In genomic region chr7:99562832-99563231, GRCh38 we compare ENCODE assay signal across 9 cellular contexts. TPM values are rescaled to one million over a fixed set of nuclear protein-coding genes. Genes with fewer than 3 reads are reported as not detected.
DNase-seq lines count a peak whose midpoint lies in the region; ATAC-seq, FAIRE-seq and TF ChIP-seq lines count a peak whose summit lies in the region.
"Had no signal": no experiment of that assay in that cellular context is flagged by ENCODE, and none has a peak within 500 bp of the region (broad histone marks: within the 10 kb centered on the region; RNA-seq: fewer than 3 reads in every experiment).

No MANE protein-coding gene starts in this region.

- FAIRE-seq in A549 (lab: Jason Lieb, UNC): peak; percentile 98

- H3K4me3 ChIP-seq in A549: peak overlapping the region; percentile 17; the same call in 2 of the 3 replicates
- no peak overlapping the region for H3K4me3 ChIP-seq in subcutaneous abdominal adipose tissue (ENCODE audit: low read depth in 1 of 5, low read length in 5 of 5)
- H3K4me3 ChIP-seq: body of pancreas had no signal

- peak in 1 of 2 experiments; percentile 11; a peak in 1 of 5 replicates for TF ChIP-seq RAD21 in A549 (conservative IDR thresholded peaks at IDR 0.05 in 1 of 2, IDR thresholded peaks at IDR 0.05 in 1 of 2)

- WGBS in A549 (ENCODE audit: missing lambda C conversion rate): 0% methylated on average over 2 of the region's 2 CpGs

- peak in 1 of 2 experiments; percentile 34; a peak in 1 of 5 replicates for TF ChIP-seq EP300 in A549 (IDR thresholded peaks at IDR 0.05)

- H3K4me2 ChIP-seq in A549: peak overlapping the region; percentile 74

- ATAC-seq in A549: peak; percentile 76 to 81
- ATAC-seq: body of pancreas had no signal

- H3K27ac ChIP-seq in A549 (peak overlapping the region; percentile 73 to 96), subcutaneous abdominal adipose tissue (ENCODE audit: low read depth, low read length) (peak overlapping the region; percentile 69)

- H3K4me1 ChIP-seq in A549 (peaks cover 53% of the 10 kb centered on the region), subcutaneous abdominal adipose tissue (ENCODE audit: control insufficient read depth in 5 of 5, insufficient read depth in 5 of 5, low read length in 5 of 5) (peaks cover 0 to 26% (median 19%) of the 10 kb centered on the region in 5 donors)

- peak; percentile 96 to 97 for DNase-seq in A549 (ENCODE audit: low read depth in 1 of 2, low spot score in 1 of 2)
- peak; percentile 45 for DNase-seq in HuH-7.5 (ENCODE audit: low spot score)
- peak; percentile 4 for DNase-seq in activated T-helper 9 cell treated with anti-CD3 and anti-CD28 coated beads, Interleukin-2, amount 50 U/mL, for 16 hours (ENCODE audit: low read depth)
- peak; percentile 100 for DNase-seq in iris pigment epithelial cell (ENCODE audit: low read depth)
- DNase-seq in HEK293T (ENCODE audit: extremely low spot score): no peak
- DNase-seq in midbrain (lab: John Stamatoyannopoulos, UW): no peak
- no peak for DNase-seq in NCI-H2081 (lab: John Stamatoyannopoulos, UW)

- peaks cover 30 to 62% (median 55%) of the 10 kb centered on the region in 5 donors for H3K36me3 ChIP-seq in subcutaneous abdominal adipose tissue (ENCODE audit: control insufficient read depth in 5 of 5, insufficient read depth in 5 of 5, low read length in 5 of 5)

- H3K27me3 ChIP-seq in subcutaneous abdominal adipose tissue (ENCODE audit: control insufficient read depth in 5 of 5, insufficient read depth in 4 of 5, low read length in 5 of 5): no peaks in the 10 kb centered on the region
- H3K27me3 ChIP-seq: body of pancreas had no signal

- TF ChIP-seq CTCF in A549 (IDR thresholded peaks at IDR 0.05): no peak

- POLR2A ChIA-PET in A549 (lab: Yijun Ruan, JAX) (interaction anchor here (1.0 kb wide), 1 partner anchor 11 kb away, joined by 3 read pairs; the partner anchor contains the start of gene FAM200A), HEK293T (lab: Yijun Ruan, JAX) (no interaction called here)

- CTCF ChIA-PET in A549 (lab: Yijun Ruan, JAX): interaction anchor here (1.4 kb wide), 1 partner anchor 18 kb away, joined by 5 read pairs; no protein-coding TSS in a partner anchor
- CTCF ChIA-PET in HEK293T (lab: Yijun Ruan, JAX): no interaction called here

- TF ChIP-seq POLR2A in A549 (IDR thresholded peaks at IDR 0.05; ENCODE audit: low read length): no peak

- H3K9ac ChIP-seq in subcutaneous abdominal adipose tissue (ENCODE audit: low read length in 5 of 5): peak overlapping the region in 2 of 5 donors; percentile 20 to 69

- H3K9me3 ChIP-seq in A549 (no peaks in the 10 kb centered on the region), subcutaneous abdominal adipose tissue (ENCODE audit: control insufficient read depth in 5 of 5, low read length in 5 of 5) (no peaks in the 10 kb centered on the region)
- H3K9me3 ChIP-seq: body of pancreas had no signal

TF ChIP-seq in A549, 52 proteins besides CTCF, POLR2A, EP300 and RAD21 (continues in another document):
- TF ChIP-seq FOSL2 (IDR thresholded peaks at IDR 0.05): peak; percentile 99
- peak; percentile 100 for TF ChIP-seq FOSL2 (CRISPR knock-in tag; IDR thresholded peaks at IDR 0.05)
- no peak for TF ChIP-seq EHMT2 (IDR thresholded peaks at IDR 0.05; ENCODE audit: low read depth)
- no peak for TF ChIP-seq REST (IDR thresholded peaks at IDR 0.05)
- TF ChIP-seq HOXA7 (CRISPR knock-in tag; IDR thresholded peaks at IDR 0.05): no peak
- TF ChIP-seq TFCP2L1 (CRISPR knock-in tag; IDR thresholded peaks at IDR 0.05): no peak

TF ChIP-seq in HEK293T, 16 proteins besides CTCF, POLR2A, EP300 and RAD21:
- TF ChIP-seq SP1 (IDR thresholded peaks at IDR 0.05): no peak
- TF ChIP-seq FOXK2 (IDR thresholded peaks at IDR 0.05): no peak
- no peak for TF ChIP-seq LEF1 (IDR thresholded peaks at IDR 0.05; ENCODE audit: borderline replicate concordance)
- no peak for TF ChIP-seq ZNF384 (IDR thresholded peaks at IDR 0.05)
- TF ChIP-seq FOXA1 (IDR thresholded peaks at IDR 0.05): no peak
- TF ChIP-seq L3MBTL2 (conservative IDR thresholded peaks at IDR 0.05): no peak
- TF ChIP-seq FOXM1 (IDR thresholded peaks at IDR 0.05; ENCODE audit: borderline replicate concordance): no peak
- no peak for TF ChIP-seq TARDBP (IDR thresholded peaks at IDR 0.05)
- no peak for TF ChIP-seq NFRKB (IDR thresholded peaks at IDR 0.05)
- TF ChIP-seq SUZ12 (IDR thresholded peaks at IDR 0.05): no peak
- no peak for TF ChIP-seq HDGF (IDR thresholded peaks at IDR 0.05; ENCODE audit: borderline replicate concordance)
- TF ChIP-seq CTBP1 (IDR thresholded peaks at IDR 0.05; ENCODE audit: borderline replicate concordance): no peak
- no peak for TF ChIP-seq BHLHE40 (IDR thresholded peaks at IDR 0.05; ENCODE audit: borderline replicate concordance)
- no peak for TF ChIP-seq PKNOX1 (IDR thresholded peaks at IDR 0.05)
- no peak for TF ChIP-seq ARNT (IDR thresholded peaks at IDR 0.05)

RNA-seq across cellular contexts. Expression of gene ZNF655, which starts 4.4 kb away (rescaled TPM):
- polyA plus RNA-seq in A549 (2011; rRNA removed) (78.4 and 85.1 TPM in 2 replicates), A549 (2017; fragmentation: RNase III; extraction: RNeasy Plus Mini Kit Qiagen cat#74134 plus additional on column Dnase treatment) (56.1 to 67.8 TPM (median 56.5 TPM) in 3 replicates)
- 54.4 and 57.0 TPM in 2 replicates for polyA plus RNA-seq in A549 (2012; cell fraction: cytosol; rRNA removed)
- 101 and 109 TPM in 2 replicates for polyA plus RNA-seq in A549 (2012; cell fraction: nucleus; rRNA removed)
- polyA minus RNA-seq in A549 (2011; rRNA and poly(A)+ RNA removed): 61.0 and 62.3 TPM in 2 replicates

RNA-seq across cellular contexts. Expression of gene FAM200A, which starts 10.9 kb away (rescaled TPM):
- polyA plus RNA-seq in A549 (2011; rRNA removed) (7.5 and 9.8 TPM in 2 replicates), A549 (2017; fragmentation: RNase III; extraction: RNeasy Plus Mini Kit Qiagen cat#74134 plus additional on column Dnase treatment) (5.3 to 6.1 TPM (median 5.9 TPM) in 3 replicates)
- 2.5 and 2.6 TPM in 2 replicates for polyA plus RNA-seq in A549 (2012; cell fraction: cytosol; rRNA removed)
- polyA plus RNA-seq in A549 (2012; cell fraction: nucleus; rRNA removed): 0.93 and 1.0 TPM in 2 replicates
- 2.9 and 3.0 TPM in 2 replicates for polyA minus RNA-seq in A549 (2011; rRNA and poly(A)+ RNA removed)

RNA-seq across cellular contexts. Expression of gene TMEM225B, which starts 35.2 kb away (rescaled TPM):
- polyA plus RNA-seq in A549 (2011; rRNA removed) (5.4 and 7.7 TPM in 2 replicates), A549 (2017; fragmentation: RNase III; extraction: RNeasy Plus Mini Kit Qiagen cat#74134 plus additional on column Dnase treatment) (0.59 to 0.70 TPM (median 0.59 TPM) in 3 replicates)
- 0.86 and 0.96 TPM in 2 replicates for polyA plus RNA-seq in A549 (2012; cell fraction: cytosol; rRNA removed)
- 2.2 and 3.5 TPM in 2 replicates for polyA plus RNA-seq in A549 (2012; cell fraction: nucleus; rRNA removed)
- 6.9 and 7.6 TPM in 2 replicates for polyA minus RNA-seq in A549 (2011; rRNA and poly(A)+ RNA removed)

RNA-seq across cellular contexts. Expression of gene ZSCAN25, which starts 53.9 kb away (rescaled TPM):
- polyA plus RNA-seq in A549 (2011; rRNA removed): 9.3 and 10.1 TPM in 2 replicates
- 6.6 and 8.1 TPM in 2 replicates for polyA plus RNA-seq in A549 (2012; cell fraction: cytosol; rRNA removed)
- polyA plus RNA-seq in A549 (2012; cell fraction: nucleus; rRNA removed): 13.4 and 16.3 TPM in 2 replicates
- 6.3 to 7.5 TPM (median 6.4 TPM) in 3 replicates for polyA plus RNA-seq in A549 (2017; fragmentation: RNase III; extraction: RNeasy Plus Mini Kit Qiagen cat#74134 plus additional on column Dnase treatment)
- 16.8 and 19.2 TPM in 2 replicates for polyA minus RNA-seq in A549 (2011; rRNA and poly(A)+ RNA removed)

RNA-seq across cellular contexts. Expression of gene ZKSCAN5, which starts 58.4 kb away (rescaled TPM):
- polyA plus RNA-seq in A549 (2011; rRNA removed): 14.1 and 15.7 TPM in 2 replicates
- 3.4 and 3.6 TPM in 2 replicates for polyA plus RNA-seq in A549 (2012; cell fraction: cytosol; rRNA removed)
- 2.7 and 3.2 TPM in 2 replicates for polyA plus RNA-seq in A549 (2012; cell fraction: nucleus; rRNA removed)
- polyA plus RNA-seq in A549 (2017; fragmentation: RNase III; extraction: RNeasy Plus Mini Kit Qiagen cat#74134 plus additional on column Dnase treatment): 7.2 to 8.3 TPM (median 8.2 TPM) in 3 replicates
- polyA minus RNA-seq in A549 (2011; rRNA and poly(A)+ RNA removed): 16.5 and 20.3 TPM in 2 replicates

Comparison
In these comparisons a context has a peak if more than half of its experiments do, and no peak if none do; other contexts are left out.
1. DNase-seq: peak in A549 (2 of 2), HuH-7.5 (single experiment), activated T-helper 9 cell treated with anti-CD3 and anti-CD28 coated beads, Interleukin-2, amount 50 U/mL, for 16 hours (single experiment) and iris pigment epithelial cell (single experiment); none in HEK293T (single experiment), midbrain (single experiment) and NCI-H2081 (0 of 2).